Comparison of ENCODE assay signal across 15 cellular contexts in genomic region chr15:77696871-77697270, GRCh38.
DNase-seq lines count a peak whose midpoint lies in the region; ATAC-seq, FAIRE-seq and TF ChIP-seq lines count a peak whose summit lies in the region.
"Had no signal": no experiment of that assay in that cellular context is flagged by ENCODE, and none has a peak within 500 bp of the region (broad histone marks: within the 10 kb centered on the region; RNA-seq: fewer than 3 reads in every experiment).

No MANE protein-coding gene starts in this region.

- H3K27ac ChIP-seq in heart right ventricle (no peak overlapping the region), right atrium auricular region (no peak overlapping the region), left ventricle myocardium inferior (replicated peaks) (no peak overlapping the region), psoas muscle (no peak overlapping the region), HepG2 (ENCODE audit: extremely low read length, insufficient read depth, low read length) (no peak overlapping the region)

- TF ChIP-seq EP300 in HepG2 (IDR thresholded peaks at IDR 0.05; ENCODE audit: low read depth in 2 of 2, low read length in 2 of 2) (no peak), HepG2 (CRISPR knock-in tag; IDR thresholded peaks at IDR 0.05; ENCODE audit: borderline replicate concordance) (no peak)

- H3K4me1 ChIP-seq in heart right ventricle (peaks cover 0 to 9% (median 0%) of the 10 kb centered on the region in 9 donors), right atrium auricular region (peaks cover 0 to 10% of the 10 kb centered on the region in 2 donors), left ventricle myocardium inferior (peaks cover 12% of the 10 kb centered on the region), psoas muscle (no peaks in the 10 kb centered on the region), HepG2 (ENCODE audit: insufficient read depth, low read length) (no peaks in the 10 kb centered on the region)
- H3K4me1 ChIP-seq: HAP-1 had no signal

- H3K27me3 ChIP-seq in heart right ventricle = peaks cover 0 to 67% (median 52%) of the 10 kb centered on the region in 7 donors
- H3K27me3 ChIP-seq in right atrium auricular region = no peaks in the 10 kb centered on the region
- peaks cover 64% of the 10 kb centered on the region for H3K27me3 ChIP-seq in left ventricle myocardium inferior (ENCODE audit: low read depth)
- H3K27me3 ChIP-seq in psoas muscle (ENCODE audit: insufficient read depth in 3 of 3, low read length in 2 of 3) = peaks cover 0 to 62% (median 15%) of the 10 kb centered on the region in 3 donors
- H3K27me3 ChIP-seq in HepG2 (ENCODE audit: control insufficient read depth in 1 of 2, insufficient read depth in 2 of 2, low read length in 2 of 2) = peaks cover 4 to 19% of the 10 kb centered on the region in 2 experiments; a peak in 2 of 5 replicates

- BruUV-seq in HepG2 (replicated peaks; lab: Mats Ljungman, UMichigan) = no TSS peak

- H3K9ac ChIP-seq in HepG2 (ENCODE audit: insufficient read depth, low read depth, low read length) = no peak overlapping the region

- intact Hi-C loops in heart right ventricle (cut with DNase I) (no loop called here), left ventricle myocardium inferior (cut with micrococcal nuclease) (no loop called here), psoas muscle (cut with DNase I) (no loop called here), HepG2 (cut with micrococcal nuclease; ENCODE audit: unreplicated experiment) (no loop called here)

- DNase-seq in heart right ventricle (peak in 1 of 2 donors; percentile 15), right atrium auricular region (ENCODE audit: low spot score) (no peak), left ventricle myocardium inferior (peak; percentile 48), psoas muscle (peak; percentile 3 to 46), HepG2 (ENCODE audit: low spot score) (no peak)
- DNase-seq: CD8-positive, alpha-beta T cell; DMS153; DMS79 treated with DMSO at 0.1 percent for 48 hours; EL; GOT3 had no signal

- no peak for FAIRE-seq in HepG2 (lab: Jason Lieb, UNC)
- FAIRE-seq: D721Med, G401.6, GM12891 had no signal

- H3K36me3 ChIP-seq in heart right ventricle = no peaks in the 10 kb centered on the region
- no peaks in the 10 kb centered on the region for H3K36me3 ChIP-seq in right atrium auricular region
- H3K36me3 ChIP-seq in left ventricle myocardium inferior = no peaks in the 10 kb centered on the region
- H3K36me3 ChIP-seq in psoas muscle (ENCODE audit: insufficient read depth in 1 of 2, low read depth in 1 of 2) = no peaks in the 10 kb centered on the region
- H3K36me3 ChIP-seq in HepG2 (replicated peaks in 1 of 2; ENCODE audit: control insufficient read depth in 1 of 2, insufficient read depth in 2 of 2, low read length in 2 of 2) = no peaks in the 10 kb centered on the region
- H3K36me3 ChIP-seq: HAP-1 had no signal

- no peak overlapping the region for H3K4me2 ChIP-seq in HepG2 (ENCODE audit: low read depth, low read length)

- no peak for TF ChIP-seq CTCF in heart right ventricle (IDR thresholded peaks at IDR 0.05)
- no peak for TF ChIP-seq CTCF in right atrium auricular region (IDR thresholded peaks at IDR 0.05)
- no peak for TF ChIP-seq CTCF in left ventricle myocardium inferior (IDR thresholded peaks at IDR 0.05; ENCODE audit: borderline replicate concordance)
- no peak for TF ChIP-seq CTCF in psoas muscle (IDR thresholded peaks at IDR 0.05)
- no peak for TF ChIP-seq CTCF in HepG2 (CRISPR knock-in tag; IDR thresholded peaks at IDR 0.05)

- no peak for TF ChIP-seq RAD21 in HepG2 (CRISPR knock-in tag; IDR thresholded peaks at IDR 0.05)

- POLR2A ChIA-PET in HepG2 (lab: Yijun Ruan, JAX) = no interaction called here

- 65 to 73% methylated on average over 8 of the region's 8 CpGs for WGBS in heart right ventricle, 2 donors
- WGBS in psoas muscle, 3 donors = 67 to 75% (median 70%) methylated on average over 8 of the region's 8 CpGs
- WGBS in HepG2 (ENCODE audit: low lambda C conversion rate) = 20% methylated on average over 2 of the region's 8 CpGs

- H4K20me1 ChIP-seq in HepG2 (ENCODE audit: insufficient read depth, low read length) = no peaks in the 10 kb centered on the region

- H3K9me3 ChIP-seq in heart right ventricle (no peaks in the 10 kb centered on the region), right atrium auricular region (no peaks in the 10 kb centered on the region), left ventricle myocardium inferior (replicated peaks) (no peaks in the 10 kb centered on the region), psoas muscle (no peaks in the 10 kb centered on the region), HepG2 (ENCODE audit: low read length) (no peaks in the 10 kb centered on the region)
- H3K9me3 ChIP-seq: HAP-1 had no signal

- no peak for TF ChIP-seq POLR2A in HepG2 (IDR thresholded peaks at IDR 0.05; ENCODE audit: insufficient read depth in 1 of 2, low read depth in 2 of 2, low read length in 2 of 2)

- H3K4me3 ChIP-seq in heart right ventricle (no peak overlapping the region), right atrium auricular region (no peak overlapping the region), left ventricle myocardium inferior (no peak overlapping the region), psoas muscle (no peak overlapping the region), HepG2 (replicated peaks in 1 of 3; ENCODE audit: insufficient read depth in 1 of 3, low read depth in 2 of 3, low read length in 3 of 3) (no peak overlapping the region)
- H3K4me3 ChIP-seq: HAP-1 had no signal

- in situ Hi-C loops in HepG2 (cut with HindIII; ENCODE audit: extremely low pct_ligation_motif_present, low pct_unique_long_range_greater_than_20kb) = no loop called here

- CTCF ChIA-PET in HepG2 (lab: Yijun Ruan, JAX; ENCODE audit: low intra/inter-chr PET ratio, low total read pairs) = no interaction called here

- ATAC-seq in heart right ventricle (peak in 5 of 8 donors; percentile 33 to 84 (median 39)), psoas muscle (no peak), GM19452 (IDR thresholded peaks at IDR 0.05; ENCODE audit: unreplicated experiment) (no peak), HepG2 (no peak)
- ATAC-seq: CD8-positive, alpha-beta T cell had no signal

- no peak overlapping the region for H2AFZ ChIP-seq in HepG2 (ENCODE audit: low read length)

- no peaks in the 10 kb centered on the region for H3K79me2 ChIP-seq in HepG2 (ENCODE audit: insufficient read depth, low read length)

TF ChIP-seq in HepG2, 621 proteins besides CTCF, POLR2A, EP300 and RAD21 (continues in another document):
- TF ChIP-seq ZNF552 (CRISPR knock-in tag; IDR thresholded peaks at IDR 0.05; ENCODE audit: borderline replicate concordance) = no peak
- no peak for TF ChIP-seq MAX (IDR thresholded peaks at IDR 0.05)
- TF ChIP-seq SP2 (CRISPR knock-in tag; IDR thresholded peaks at IDR 0.05) = no peak
- TF ChIP-seq ZNF180 (CRISPR knock-in tag; IDR thresholded peaks at IDR 0.05; ENCODE audit: borderline replicate concordance, low read depth) = no peak
- TF ChIP-seq MAZ (IDR thresholded peaks at IDR 0.05; ENCODE audit: borderline replicate concordance, low read depth, low read length) = no peak
- TF ChIP-seq MAZ (CRISPR knock-in tag; IDR thresholded peaks at IDR 0.05; ENCODE audit: low read depth) = no peak
- TF ChIP-seq ZNF331 (CRISPR knock-in tag; IDR thresholded peaks at IDR 0.05) = no peak
- TF ChIP-seq E2F2 (CRISPR knock-in tag; IDR thresholded peaks at IDR 0.05; ENCODE audit: borderline replicate concordance) = no peak
- no peak for TF ChIP-seq ZBED4 (CRISPR knock-in tag; IDR thresholded peaks at IDR 0.05; ENCODE audit: borderline replicate concordance)

Comparison
In these comparisons a context has a peak if more than half of its experiments do, and no peak if none do; other contexts are left out.
1. DNase-seq: peak in left ventricle myocardium inferior (single experiment) and psoas muscle (2 of 2); none in right atrium auricular region (single experiment) and HepG2 (single experiment).
2. ATAC-seq: peak in heart right ventricle (5 of 8); none in psoas muscle (0 of 4), GM19452 (single experiment) and HepG2 (single experiment).